ENCODE assay signal across 7 cellular contexts in the genomic region with DNA sequence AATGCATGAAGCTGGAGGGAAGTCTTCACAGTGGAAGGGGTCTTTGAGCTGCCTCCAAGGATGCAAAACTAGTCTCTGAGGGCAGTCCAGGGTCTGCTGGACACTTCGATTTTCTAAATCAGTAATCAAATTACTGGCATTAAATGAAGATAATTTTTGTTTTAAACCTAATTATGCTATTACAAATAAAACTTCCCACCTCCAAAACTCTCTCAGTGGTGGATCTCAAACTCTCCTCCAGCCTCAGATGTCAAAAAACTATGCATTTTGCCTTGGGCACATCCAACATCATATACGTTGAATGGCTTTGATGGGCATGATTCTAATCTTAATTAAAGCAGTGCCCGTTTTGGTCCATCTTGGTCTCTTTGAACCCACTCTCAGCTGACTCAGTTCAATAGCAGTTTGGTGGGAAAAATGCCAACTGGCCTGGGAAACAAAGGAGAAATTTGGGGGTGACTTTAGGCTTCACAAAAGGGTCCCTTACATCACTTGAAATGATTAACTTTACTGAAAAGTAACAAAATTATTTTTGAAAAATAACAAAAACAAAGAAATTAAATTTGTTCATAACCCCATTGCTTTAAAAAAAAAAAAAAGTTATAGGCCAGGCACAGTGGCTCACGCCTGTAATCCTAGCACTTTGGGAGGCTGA. TPM values are rescaled to one million over a fixed set of nuclear protein-coding genes. Genes with fewer than 3 reads are reported as not detected.
"Had no signal": no experiment of that assay in that cellular context is flagged by ENCODE, and none has a peak within 500 bp of the region (broad histone marks: within the 10 kb centered on the region; RNA-seq: fewer than 3 reads in every experiment).

No MANE protein-coding gene starts in this region.

- ATAC-seq: K562 had no signal

- H3K4me3 ChIP-seq: K562 had no signal

- DNase-seq: GOT3, H9, HCEC 1CT, IMR-90, KG1 had no signal

- H3K4me3 Mint-ChIP-seq: H9 had no signal

RNA-seq across cellular contexts. Expression of a gene that starts 5.9 kb away (rescaled TPM):
- total RNA-seq: HT-29, IMR-90, K562 had no signal
- polyA plus RNA-seq: IMR-90, K562 had no signal
